In genomic region chr3:156563900-156564682, GRCh38 we compare ENCODE assay signal across 14 cellular contexts.
"Had no signal": no experiment of that assay in that cellular context is flagged by ENCODE, and none has a peak within 500 bp of the region (broad histone marks: within the 10 kb centered on the region; RNA-seq: fewer than 3 reads in every experiment).

No MANE protein-coding gene starts in this region.

- DNase-seq: activated CD4-positive, alpha-beta T cell treated with anti-CD3 and anti-CD28 coated beads, Interleukin-2, amount 10 ng/mL, durations not matched to agents 24 days and 14 days; activated naive CD4-positive, alpha-beta T cell treated with anti-CD3 and anti-CD28 coated beads, Interleukin-2, amount 10 ng/mL, durations not matched to agents 7 days and 5 days; central memory CD4-positive, alpha-beta T cell; cortex of kidney; effector CD8-positive, alpha-beta T cell; hippocampal formation; naive thymus-derived CD8-positive, alpha-beta T cell; small intestine had no signal

- H3K27ac ChIP-seq: epithelial cell of prostate, gastroesophageal sphincter, right atrium auricular region had no signal

- H3K36me3 ChIP-seq: gastroesophageal sphincter, right atrium auricular region had no signal

- H3K4me3 ChIP-seq: gastroesophageal sphincter, lung, right atrium auricular region had no signal

- H3K9me3 Mint-ChIP-seq: activated CD4-positive, alpha-beta T cell treated with anti-CD3 and anti-CD28 coated beads, Interleukin-2, amount 10 ng/mL, durations not matched to agents 24 days and 14 days; activated naive CD4-positive, alpha-beta T cell treated with anti-CD3 and anti-CD28 coated beads, Interleukin-2, amount 10 ng/mL, durations not matched to agents 7 days and 5 days had no signal

- H3K4me1 ChIP-seq: gastroesophageal sphincter had no signal

- H3K36me3 Mint-ChIP-seq: activated naive CD4-positive, alpha-beta T cell treated with anti-CD3 and anti-CD28 coated beads, Interleukin-2, amount 10 ng/mL, durations not matched to agents 7 days and 5 days; stimulated activated memory B cell treated with anti-CD40 and anti-IgM and Interleukin-4, amounts not matched to agents 10 μg/mL and 1 μg/mL and 100 μg/mL, for 72 hours; WTC11 had no signal

- H3K4me3 Mint-ChIP-seq: activated CD4-positive, alpha-beta T cell treated with anti-CD3 and anti-CD28 coated beads, Interleukin-2, amount 10 ng/mL, durations not matched to agents 24 days and 14 days; activated naive CD4-positive, alpha-beta T cell treated with anti-CD3 and anti-CD28 coated beads, Interleukin-2, amount 10 ng/mL, durations not matched to agents 7 days and 5 days; naive thymus-derived CD8-positive, alpha-beta T cell; stimulated activated memory B cell treated with anti-CD40 and anti-IgM and Interleukin-4, amounts not matched to agents 10 μg/mL and 1 μg/mL and 100 μg/mL, for 72 hours; WTC11 had no signal

- H3K27me3 ChIP-seq: gastroesophageal sphincter, right atrium auricular region had no signal

- H3K4me1 Mint-ChIP-seq: naive thymus-derived CD8-positive, alpha-beta T cell had no signal

- H3K27ac Mint-ChIP-seq: activated CD4-positive, alpha-beta T cell treated with anti-CD3 and anti-CD28 coated beads, Interleukin-2, amount 10 ng/mL, durations not matched to agents 24 days and 14 days; activated naive CD4-positive, alpha-beta T cell treated with anti-CD3 and anti-CD28 coated beads, Interleukin-2, amount 10 ng/mL, durations not matched to agents 7 days and 5 days; naive thymus-derived CD8-positive, alpha-beta T cell; stimulated activated memory B cell treated with anti-CD40 and anti-IgM and Interleukin-4, amounts not matched to agents 10 μg/mL and 1 μg/mL and 100 μg/mL, for 72 hours; WTC11 had no signal

- ATAC-seq: gastroesophageal sphincter; naive thymus-derived CD8-positive, alpha-beta T cell; stimulated activated memory B cell treated with anti-CD40 and anti-IgM and Interleukin-4, amounts not matched to agents 10 μg/mL and 1 μg/mL and 100 μg/mL, for 72 hours; WTC11 had no signal

- H3K9me3 ChIP-seq: gastroesophageal sphincter, right atrium auricular region had no signal

- H3K27me3 Mint-ChIP-seq: stimulated activated memory B cell treated with anti-CD40 and anti-IgM and Interleukin-4, amounts not matched to agents 10 μg/mL and 1 μg/mL and 100 μg/mL, for 72 hours had no signal
